In genomic region chr5:65482727-65483473, GRCh38 we compare ENCODE assay signal across 1 cellular context.
TF ChIP-seq lines count a peak whose summit lies in the region.

No MANE protein-coding gene starts in this region.

TF ChIP-seq in K562, 482 proteins besides CTCF, POLR2A, EP300 and RAD21 (continued from another document and continues in another):
- TF ChIP-seq ETS2 (tag; IDR thresholded peaks at IDR 0.05; ENCODE audit: borderline replicate concordance, poor library complexity, severe bottlenecking) (no peak), ILK (tag; IDR thresholded peaks at IDR 0.05; ENCODE audit: borderline replicate concordance, low read depth) (no peak), PPARD (CRISPR knock-in tag; IDR thresholded peaks at IDR 0.05) (no peak), CEBPG (CRISPR knock-in tag; IDR thresholded peaks at IDR 0.05) (no peak), CEBPG (tag; conservative IDR thresholded peaks at IDR 0.05 in 1 of 2, IDR thresholded peaks at IDR 0.05 in 1 of 2) (no peak), PML (IDR thresholded peaks at IDR 0.05; ENCODE audit: low read length) (no peak), SIN3B (IDR thresholded peaks at IDR 0.05; ENCODE audit: low read depth) (no peak), NR3C1 (CRISPR knock-in tag; IDR thresholded peaks at IDR 0.05) (no peak), MAZ (CRISPR knock-in tag; conservative IDR thresholded peaks at IDR 0.05 in 1 of 2, IDR thresholded peaks at IDR 0.05 in 1 of 2) (0 out of 4 replicates have a peak, but pooled peaks of 1 of the 2 experiments have one; percentile 11), CBFB (CRISPR knock-in tag; IDR thresholded peaks at IDR 0.05) (no peak), SMAD4 (CRISPR knock-in tag; conservative IDR thresholded peaks at IDR 0.05) (no peak), SMAD1 (IDR thresholded peaks at IDR 0.05; ENCODE audit: low read depth, low read length, partially characterized antibody) (no peak), CHD2 (IDR thresholded peaks at IDR 0.05; ENCODE audit: low read depth, low read length) (no peak), ZKSCAN8 (CRISPR knock-in tag; IDR thresholded peaks at IDR 0.05) (no peak), MECOM (CRISPR knock-in tag; IDR thresholded peaks at IDR 0.05) (no peak), ZBTB8A (IDR thresholded peaks at IDR 0.05; ENCODE audit: partially characterized antibody) (no peak), CHD4 (IDR thresholded peaks at IDR 0.05; ENCODE audit: insufficient read depth, insufficient replicate concordance, low read depth, low read length, poor library complexity, severe bottlenecking) (no peak), ZNF436 (CRISPR knock-in tag; IDR thresholded peaks at IDR 0.05) (no peak), MAX (CRISPR knock-in tag; IDR thresholded peaks at IDR 0.05) (no peak), ZBTB26 (CRISPR knock-in tag; IDR thresholded peaks at IDR 0.05) (no peak), FOXP4 (CRISPR knock-in tag; IDR thresholded peaks at IDR 0.05; ENCODE audit: borderline replicate concordance) (no peak), ZBTB34 (CRISPR knock-in tag; IDR thresholded peaks at IDR 0.05) (no peak), SMARCA4 (IDR thresholded peaks at IDR 0.05) (peak; percentile 29; the same call in 1 of the 2 replicates), PRMT5 (CRISPR knock-in tag; IDR thresholded peaks at IDR 0.05) (no peak), MYNN (IDR thresholded peaks at IDR 0.05) (no peak), MYNN (CRISPR knock-in tag; IDR thresholded peaks at IDR 0.05) (no peak), DMBX1 (CRISPR knock-in tag; IDR thresholded peaks at IDR 0.05; ENCODE audit: borderline replicate concordance) (no peak), PREB (CRISPR knock-in tag; IDR thresholded peaks at IDR 0.05) (no peak), THRB (CRISPR knock-in tag; conservative IDR thresholded peaks at IDR 0.05) (no peak), NFE2 (IDR thresholded peaks at IDR 0.05; ENCODE audit: low read depth) (peak; percentile 79), NFIX (CRISPR knock-in tag; IDR thresholded peaks at IDR 0.05; ENCODE audit: low read depth) (no peak), JUN (IDR thresholded peaks at IDR 0.05; ENCODE audit: borderline replicate concordance, low read depth, low read length) (no peak), JUN (CRISPR knock-in tag; IDR thresholded peaks at IDR 0.05; ENCODE audit: borderline replicate concordance) (no peak), PHF21A (IDR thresholded peaks at IDR 0.05; ENCODE audit: borderline replicate concordance, low read depth) (no peak), CBFA2T3 (IDR thresholded peaks at IDR 0.05) (peak; percentile 44), XRCC3 (IDR thresholded peaks at IDR 0.05) (no peak), ZNF830 (CRISPR knock-in tag; IDR thresholded peaks at IDR 0.05) (no peak), TCF3 (CRISPR knock-in tag; IDR thresholded peaks at IDR 0.05) (no peak), RAD51 (IDR thresholded peaks at IDR 0.05; ENCODE audit: borderline replicate concordance, low read depth) (no peak), ZNF766 (CRISPR knock-in tag; conservative IDR thresholded peaks at IDR 0.05) (no peak; the same call in 1 of the 2 replicates), IRF1 (CRISPR knock-in tag; IDR thresholded peaks at IDR 0.05; ENCODE audit: borderline replicate concordance) (no peak), ETV6 (IDR thresholded peaks at IDR 0.05; ENCODE audit: borderline replicate concordance in 1 of 2, low read depth in 2 of 2, low read length in 1 of 2) (no peak), ETV6 (CRISPR knock-in tag; IDR thresholded peaks at IDR 0.05; ENCODE audit: borderline replicate concordance) (no peak), SLC30A9 (CRISPR knock-in tag; IDR thresholded peaks at IDR 0.05) (no peak), ZNF445 (CRISPR knock-in tag; IDR thresholded peaks at IDR 0.05; ENCODE audit: low read depth) (no peak), RBFOX2 (IDR thresholded peaks at IDR 0.05; ENCODE audit: low read depth, low read length) (peak; percentile 37; the same call in 1 of the 2 replicates), SMARCB1 (IDR thresholded peaks at IDR 0.05; ENCODE audit: insufficient read length, low read depth) (no peak), PHTF2 (CRISPR knock-in tag; IDR thresholded peaks at IDR 0.05) (no peak), ZKSCAN3 (CRISPR knock-in tag; IDR thresholded peaks at IDR 0.05) (no peak), ZNF586 (CRISPR knock-in tag; conservative IDR thresholded peaks at IDR 0.05) (no peak)
- TF ChIP-seq, protein P1, sequence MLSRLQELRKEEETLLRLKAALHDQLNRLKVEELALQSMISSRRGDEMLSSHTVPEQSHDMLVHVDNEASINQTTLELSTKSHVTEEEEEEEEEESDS (CRISPR knock-in tag; IDR thresholded peaks at IDR 0.05) = no peak
- TF ChIP-seq, protein P2, sequence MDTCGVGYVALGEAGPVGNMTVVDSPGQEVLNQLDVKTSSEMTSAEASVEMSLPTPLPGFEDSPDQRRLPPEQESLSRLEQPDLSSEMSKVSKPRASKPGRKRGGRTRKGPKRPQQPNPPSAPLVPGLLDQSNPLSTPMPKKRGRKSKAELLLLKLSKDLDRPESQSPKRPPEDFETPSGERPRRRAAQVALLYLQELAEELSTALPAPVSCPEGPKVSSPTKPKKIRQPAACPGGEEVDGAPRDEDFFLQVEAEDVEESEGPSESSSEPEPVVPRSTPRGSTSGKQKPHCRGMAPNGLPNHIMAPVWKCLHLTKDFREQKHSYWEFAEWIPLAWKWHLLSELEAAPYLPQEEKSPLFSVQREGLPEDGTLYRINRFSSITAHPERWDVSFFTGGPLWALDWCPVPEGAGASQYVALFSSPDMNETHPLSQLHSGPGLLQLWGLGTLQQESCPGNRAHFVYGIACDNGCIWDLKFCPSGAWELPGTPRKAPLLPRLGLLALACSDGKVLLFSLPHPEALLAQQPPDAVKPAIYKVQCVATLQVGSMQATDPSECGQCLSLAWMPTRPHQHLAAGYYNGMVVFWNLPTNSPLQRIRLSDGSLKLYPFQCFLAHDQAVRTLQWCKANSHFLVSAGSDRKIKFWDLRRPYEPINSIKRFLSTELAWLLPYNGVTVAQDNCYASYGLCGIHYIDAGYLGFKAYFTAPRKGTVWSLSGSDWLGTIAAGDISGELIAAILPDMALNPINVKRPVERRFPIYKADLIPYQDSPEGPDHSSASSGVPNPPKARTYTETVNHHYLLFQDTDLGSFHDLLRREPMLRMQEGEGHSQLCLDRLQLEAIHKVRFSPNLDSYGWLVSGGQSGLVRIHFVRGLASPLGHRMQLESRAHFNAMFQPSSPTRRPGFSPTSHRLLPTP (IDR thresholded peaks at IDR 0.05; ENCODE audit: borderline replicate concordance, extremely low read depth, insufficient read length) = no peak
- TF ChIP-seq, protein P3, sequence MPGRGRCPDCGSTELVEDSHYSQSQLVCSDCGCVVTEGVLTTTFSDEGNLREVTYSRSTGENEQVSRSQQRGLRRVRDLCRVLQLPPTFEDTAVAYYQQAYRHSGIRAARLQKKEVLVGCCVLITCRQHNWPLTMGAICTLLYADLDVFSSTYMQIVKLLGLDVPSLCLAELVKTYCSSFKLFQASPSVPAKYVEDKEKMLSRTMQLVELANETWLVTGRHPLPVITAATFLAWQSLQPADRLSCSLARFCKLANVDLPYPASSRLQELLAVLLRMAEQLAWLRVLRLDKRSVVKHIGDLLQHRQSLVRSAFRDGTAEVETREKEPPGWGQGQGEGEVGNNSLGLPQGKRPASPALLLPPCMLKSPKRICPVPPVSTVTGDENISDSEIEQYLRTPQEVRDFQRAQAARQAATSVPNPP (IDR thresholded peaks at IDR 0.05; ENCODE audit: borderline replicate concordance, insufficient read depth, insufficient read length) = no peak
- TF ChIP-seq, protein P4, sequence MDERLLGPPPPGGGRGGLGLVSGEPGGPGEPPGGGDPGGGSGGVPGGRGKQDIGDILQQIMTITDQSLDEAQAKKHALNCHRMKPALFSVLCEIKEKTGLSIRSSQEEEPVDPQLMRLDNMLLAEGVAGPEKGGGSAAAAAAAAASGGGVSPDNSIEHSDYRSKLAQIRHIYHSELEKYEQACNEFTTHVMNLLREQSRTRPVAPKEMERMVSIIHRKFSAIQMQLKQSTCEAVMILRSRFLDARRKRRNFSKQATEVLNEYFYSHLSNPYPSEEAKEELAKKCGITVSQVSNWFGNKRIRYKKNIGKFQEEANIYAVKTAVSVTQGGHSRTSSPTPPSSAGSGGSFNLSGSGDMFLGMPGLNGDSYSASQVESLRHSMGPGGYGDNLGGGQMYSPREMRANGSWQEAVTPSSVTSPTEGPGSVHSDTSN (CRISPR knock-in tag; IDR thresholded peaks at IDR 0.05; ENCODE audit: low read depth) = no peak
- TF ChIP-seq, protein P4 (tag; conservative IDR thresholded peaks at IDR 0.05; ENCODE audit: low read depth) = no peak
- TF ChIP-seq, protein P5, sequence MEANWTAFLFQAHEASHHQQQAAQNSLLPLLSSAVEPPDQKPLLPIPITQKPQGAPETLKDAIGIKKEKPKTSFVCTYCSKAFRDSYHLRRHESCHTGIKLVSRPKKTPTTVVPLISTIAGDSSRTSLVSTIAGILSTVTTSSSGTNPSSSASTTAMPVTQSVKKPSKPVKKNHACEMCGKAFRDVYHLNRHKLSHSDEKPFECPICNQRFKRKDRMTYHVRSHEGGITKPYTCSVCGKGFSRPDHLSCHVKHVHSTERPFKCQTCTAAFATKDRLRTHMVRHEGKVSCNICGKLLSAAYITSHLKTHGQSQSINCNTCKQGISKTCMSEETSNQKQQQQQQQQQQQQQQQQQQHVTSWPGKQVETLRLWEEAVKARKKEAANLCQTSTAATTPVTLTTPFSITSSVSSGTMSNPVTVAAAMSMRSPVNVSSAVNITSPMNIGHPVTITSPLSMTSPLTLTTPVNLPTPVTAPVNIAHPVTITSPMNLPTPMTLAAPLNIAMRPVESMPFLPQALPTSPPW (CRISPR knock-in tag; IDR thresholded peaks at IDR 0.05) = peak; percentile 78
